ENCODE assay signal across 16 cellular contexts in the genomic region with DNA sequence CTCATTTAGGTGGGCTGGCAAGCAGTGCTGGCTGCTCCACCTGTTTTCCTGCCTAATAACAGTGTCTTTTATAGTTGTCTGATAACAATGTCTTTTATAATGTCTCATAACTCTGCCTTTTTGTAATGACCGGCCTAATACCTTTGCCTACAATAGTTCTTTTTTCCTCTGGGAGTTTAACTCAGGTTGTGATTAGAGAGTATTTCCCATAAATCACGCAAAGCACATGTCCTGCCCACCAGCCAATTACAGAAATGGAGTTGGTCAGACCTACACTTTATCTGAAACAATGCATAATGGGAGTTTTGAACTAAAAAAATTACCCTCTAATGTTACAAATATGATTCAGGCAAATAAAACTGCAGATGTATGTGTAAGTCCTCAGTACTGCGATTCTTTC.
DNase-seq lines count a peak whose midpoint lies in the region; ATAC-seq lines count a peak whose summit lies in the region.
"Had no signal": no experiment of that assay in that cellular context is flagged by ENCODE, and none has a peak within 500 bp of the region (broad histone marks: within the 10 kb centered on the region; RNA-seq: fewer than 3 reads in every experiment).

No MANE protein-coding gene starts in this region.

- ATAC-seq in activated T-helper 17 cell treated with anti-CD3 and anti-CD28 coated beads, Interleukin-2, amount 50 U/mL, for 72 hours (replicated peaks): no peak
- no peak for ATAC-seq in GM21825 (IDR thresholded peaks at IDR 0.05; ENCODE audit: unreplicated experiment)
- no peak for ATAC-seq in GM18511 (IDR thresholded peaks at IDR 0.05; ENCODE audit: unreplicated experiment)
- ATAC-seq: activated T-cell treated with anti-CD3 and anti-CD28 coated beads, Interleukin-2, amount 50 U/mL, for 72 hours; left colon had no signal

- H3K27ac ChIP-seq in layer of hippocampus (ENCODE audit: low read depth, low read length) (peak overlapping the region; percentile 96), stomach smooth muscle (ENCODE audit: low read length) (peak overlapping the region; percentile 99)

- peaks cover 6% of the 10 kb centered on the region for H3K4me1 Mint-ChIP-seq in activated T-helper 17 cell treated with anti-CD3 and anti-CD28 coated beads, Interleukin-2, amount 50 U/mL, for 72 hours
- H3K4me1 Mint-ChIP-seq: activated CD4-positive, alpha-beta T cell treated with anti-CD3 and anti-CD28 coated beads, Interleukin-2, amount 10 ng/mL, durations not matched to agents 7 days and 5 days; B cell had no signal

- no peaks in the 10 kb centered on the region for H3K36me3 Mint-ChIP-seq in activated T-helper 17 cell treated with anti-CD3 and anti-CD28 coated beads, Interleukin-2, amount 50 U/mL, for 72 hours (ENCODE audit: low read depth)

- peak overlapping the region in 1 of 2 donors; percentile 57 for H3K4me3 ChIP-seq in stomach smooth muscle (ENCODE audit: low read length in 2 of 2)

- no peaks in the 10 kb centered on the region for H3K9me3 Mint-ChIP-seq in activated T-helper 17 cell treated with anti-CD3 and anti-CD28 coated beads, Interleukin-2, amount 50 U/mL, for 72 hours
- H3K9me3 Mint-ChIP-seq: activated CD4-positive, alpha-beta T cell treated with anti-CD3 and anti-CD28 coated beads, Interleukin-2, amount 10 ng/mL, durations not matched to agents 7 days and 5 days; activated T-cell treated with anti-CD3 and anti-CD28 coated beads, Interleukin-2, amount 50 U/mL, for 72 hours had no signal

- H3K27me3 Mint-ChIP-seq in activated T-helper 17 cell treated with anti-CD3 and anti-CD28 coated beads, Interleukin-2, amount 50 U/mL, for 72 hours: peaks cover 24% of the 10 kb centered on the region

- DNase-seq in COLO829 (ENCODE audit: low spot score) (peak; percentile 28), AG20443 (ENCODE audit: low spot score) (no peak), UCSD-AML1 (lab: John Stamatoyannopoulos, UW; ENCODE audit: unreplicated experiment) (no peak)
- DNase-seq: activated CD4-positive, alpha-beta T cell treated with anti-CD3 and anti-CD28 coated beads, Interleukin-2, amount 10 ng/mL, durations not matched to agents 7 days and 5 days; effector CD8-positive, alpha-beta T cell; left colon; NCI-H524 treated with DMSO at 0.1 percent for 48 hours; RPMI8226; T-helper 2 cell had no signal

- peak overlapping the region; percentile 72 to 84 for H3K9ac ChIP-seq in stomach smooth muscle (ENCODE audit: low read length in 2 of 2)

- peaks cover 53% of the 10 kb centered on the region for H3K4me1 ChIP-seq in stomach smooth muscle (ENCODE audit: control insufficient read depth, insufficient read depth, low read length)

- no peaks in the 10 kb centered on the region for H3K27me3 ChIP-seq in layer of hippocampus (ENCODE audit: control insufficient read depth, insufficient read depth, low read length)
- no peaks in the 10 kb centered on the region for H3K27me3 ChIP-seq in stomach smooth muscle (ENCODE audit: control insufficient read depth in 1 of 2, insufficient read depth in 2 of 2, low read length in 2 of 2)

- H3K27ac Mint-ChIP-seq in activated T-helper 17 cell treated with anti-CD3 and anti-CD28 coated beads, Interleukin-2, amount 50 U/mL, for 72 hours: no peak overlapping the region
- H3K27ac Mint-ChIP-seq: activated CD4-positive, alpha-beta T cell treated with anti-CD3 and anti-CD28 coated beads, Interleukin-2, amount 10 ng/mL, durations not matched to agents 7 days and 5 days; activated T-cell treated with anti-CD3 and anti-CD28 coated beads, Interleukin-2, amount 50 U/mL, for 72 hours; B cell had no signal

- peak overlapping the region; percentile 55 for H3K4me3 Mint-ChIP-seq in activated T-helper 17 cell treated with anti-CD3 and anti-CD28 coated beads, Interleukin-2, amount 50 U/mL, for 72 hours
- H3K4me3 Mint-ChIP-seq: activated CD4-positive, alpha-beta T cell treated with anti-CD3 and anti-CD28 coated beads, Interleukin-2, amount 10 ng/mL, durations not matched to agents 7 days and 5 days; activated T-cell treated with anti-CD3 and anti-CD28 coated beads, Interleukin-2, amount 50 U/mL, for 72 hours; B cell had no signal

- H3K36me3 ChIP-seq in stomach smooth muscle (ENCODE audit: control insufficient read depth in 2 of 2, insufficient read depth in 2 of 2, low read length in 2 of 2): no peaks in the 10 kb centered on the region

- H3K9me3 ChIP-seq in stomach smooth muscle (ENCODE audit: control insufficient read depth in 2 of 2, low read length in 2 of 2): no peaks in the 10 kb centered on the region
